ENCODE assay signal across 11 cellular contexts in the genomic region with DNA sequence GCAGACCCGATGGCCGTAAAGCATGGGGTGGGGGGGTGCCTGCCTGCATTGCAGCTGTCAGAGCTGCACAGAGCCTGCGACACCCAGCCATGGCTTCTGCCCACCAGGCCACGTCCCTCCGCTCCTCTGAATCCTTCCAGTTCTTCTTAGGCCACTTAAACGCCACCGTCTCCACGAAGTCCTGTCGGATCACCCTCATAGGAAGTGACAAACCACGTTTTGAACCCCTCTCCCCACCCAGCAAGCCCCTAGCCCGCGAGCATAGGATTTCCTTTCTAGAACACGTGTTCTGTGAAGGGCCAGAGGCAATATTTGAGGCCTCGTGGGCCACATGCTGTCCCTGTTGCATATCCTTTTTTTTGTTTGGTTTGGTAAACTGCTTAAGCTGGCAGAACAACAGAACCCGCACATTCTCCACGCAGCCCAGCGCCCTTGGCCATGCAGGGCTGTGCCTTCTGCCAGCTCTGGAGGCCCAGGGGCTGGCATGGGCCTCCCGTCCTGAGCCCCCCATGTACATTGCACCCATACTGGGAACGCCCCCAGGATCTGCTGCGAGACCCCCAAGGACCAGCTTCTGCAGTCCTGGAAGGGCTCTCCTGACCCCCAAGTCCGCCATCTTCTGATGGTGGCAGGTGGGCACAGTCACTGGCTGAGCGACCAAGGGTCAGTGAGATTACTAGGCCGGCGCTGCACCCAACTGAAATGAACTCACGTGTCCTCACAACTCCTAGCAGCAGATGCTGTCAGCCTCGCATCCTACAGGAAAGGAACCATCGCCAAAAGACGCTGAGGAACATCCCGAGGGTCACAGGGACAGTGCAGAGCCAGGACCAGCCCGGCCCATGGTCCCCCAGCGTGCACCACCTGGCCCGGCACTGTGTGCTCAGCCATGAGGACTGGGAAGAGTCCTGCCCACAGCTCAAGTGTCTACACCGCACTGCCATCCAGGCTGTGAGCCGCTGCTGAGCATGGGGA.
"Had no signal": no experiment of that assay in that cellular context is flagged by ENCODE, and none has a peak within 500 bp of the region (broad histone marks: within the 10 kb centered on the region; RNA-seq: fewer than 3 reads in every experiment).

No MANE protein-coding gene starts in this region.

- DNase-seq: activated CD4-positive, alpha-beta T cell treated with anti-CD3 and anti-CD28 coated beads, Interleukin-2, amount 10 ng/mL, durations not matched to agents 7 days and 5 days; activated CD4-positive, CD25-positive, alpha-beta regulatory T cell; activated effector memory CD4-positive, alpha-beta T cell treated with Interleukin-2 at 50 U/mL for 16 hours; activated naive CD8-positive, alpha-beta T cell treated with anti-CD3 and anti-CD28 coated beads for 36 hours; activated T-cell treated with anti-CD3 and anti-CD28 coated beads, Interleukin-2, amount 50 U/mL, for 1 hour; stimulated activated naive B cell treated with anti-CD40 and anti-IgM and Interleukin-4, amounts not matched to agents 10 μg/mL and 1 μg/mL and 100 μg/mL, for 72 hours; T-helper 2 cell had no signal

- H3K4me2 ChIP-seq: smooth muscle cell had no signal

- H3K27ac ChIP-seq: upper lobe of left lung had no signal

- H3K27me3 ChIP-seq: upper lobe of left lung had no signal

- H3K4me3 Mint-ChIP-seq: activated CD4-positive, alpha-beta T cell treated with anti-CD3 and anti-CD28 coated beads, Interleukin-2, amount 10 ng/mL, durations not matched to agents 7 days and 5 days; activated naive CD8-positive, alpha-beta T cell treated with anti-CD3 and anti-CD28 coated beads for 36 hours; natural killer cell treated with Interleukin-12 subunit alpha and Interleukin-12 subunit beta and Interleukin-15 and Interleukin-18, amount 100 ng/mL, for 72 hours had no signal

- H3K4me1 ChIP-seq: upper lobe of left lung had no signal

- H3K27ac Mint-ChIP-seq: activated CD4-positive, alpha-beta T cell treated with anti-CD3 and anti-CD28 coated beads, Interleukin-2, amount 10 ng/mL, durations not matched to agents 7 days and 5 days; natural killer cell treated with Interleukin-12 subunit alpha and Interleukin-12 subunit beta and Interleukin-15 and Interleukin-18, amount 100 ng/mL, for 72 hours; stimulated activated naive B cell treated with anti-CD40 and anti-IgM and Interleukin-4, amounts not matched to agents 10 μg/mL and 1 μg/mL and 100 μg/mL, for 72 hours had no signal

- H3K9me3 Mint-ChIP-seq: activated CD4-positive, alpha-beta T cell treated with anti-CD3 and anti-CD28 coated beads, Interleukin-2, amount 10 ng/mL, durations not matched to agents 7 days and 5 days; activated naive CD8-positive, alpha-beta T cell treated with anti-CD3 and anti-CD28 coated beads for 36 hours; immature natural killer cell; natural killer cell treated with Interleukin-12 subunit alpha and Interleukin-12 subunit beta and Interleukin-15 and Interleukin-18, amount 100 ng/mL, for 72 hours; stimulated activated naive B cell treated with anti-CD40 and anti-IgM and Interleukin-4, amounts not matched to agents 10 μg/mL and 1 μg/mL and 100 μg/mL, for 72 hours had no signal

- H3K27me3 Mint-ChIP-seq: activated CD4-positive, alpha-beta T cell treated with anti-CD3 and anti-CD28 coated beads, Interleukin-2, amount 10 ng/mL, durations not matched to agents 7 days and 5 days; activated naive CD8-positive, alpha-beta T cell treated with anti-CD3 and anti-CD28 coated beads for 36 hours; natural killer cell treated with Interleukin-12 subunit alpha and Interleukin-12 subunit beta and Interleukin-15 and Interleukin-18, amount 100 ng/mL, for 72 hours; stimulated activated naive B cell treated with anti-CD40 and anti-IgM and Interleukin-4, amounts not matched to agents 10 μg/mL and 1 μg/mL and 100 μg/mL, for 72 hours had no signal

- H3K4me3 ChIP-seq: smooth muscle cell had no signal

- H3K36me3 Mint-ChIP-seq: natural killer cell treated with Interleukin-12 subunit alpha and Interleukin-12 subunit beta and Interleukin-15 and Interleukin-18, amount 100 ng/mL, for 72 hours had no signal

- H3K9me3 ChIP-seq: upper lobe of left lung had no signal

- ATAC-seq: natural killer cell treated with Interleukin-12 subunit alpha and Interleukin-12 subunit beta and Interleukin-15 and Interleukin-18, amount 100 ng/mL, for 72 hours had no signal
